ENCODE assay signal across 8 cellular contexts in genomic region chr6:113414511-113414910, GRCh38.
DNase-seq lines count a peak whose midpoint lies in the region; ATAC-seq, FAIRE-seq and TF ChIP-seq lines count a peak whose summit lies in the region.

No MANE protein-coding gene starts in this region.

- no peak for DNase-seq in D721Med (ENCODE audit: insufficient read length, low spot score)
- peak; percentile 44 to 73 for DNase-seq in NCI-H446 (lab: John Stamatoyannopoulos, UW)
- DNase-seq in dedifferentiated amniotic fluid mesenchymal stem cell (ENCODE audit: extremely low spot score): peak; percentile 84
- DNase-seq in mucosa of gallbladder (ENCODE audit: low spot score): peak; percentile 34
- DNase-seq in central memory CD4-positive, alpha-beta T cell: no peak
- no peak for DNase-seq in GF-D8 (lab: John Stamatoyannopoulos, UW)

- no peak for ATAC-seq in HG02870 (IDR thresholded peaks at IDR 0.05; ENCODE audit: unreplicated experiment)
- ATAC-seq in HG02884 (IDR thresholded peaks at IDR 0.05; ENCODE audit: unreplicated experiment): no peak

- TF ChIP-seq CTCF in D721Med (IDR thresholded peaks at IDR 0.05; ENCODE audit: insufficient read depth, missing control alignments): peak; percentile 26

- FAIRE-seq in D721Med (lab: Jason Lieb, UNC): no peak

Comparison
In these comparisons a context has a peak if more than half of its experiments do, and no peak if none do; other contexts are left out.
1. DNase-seq: peak in NCI-H446 (2 of 2), dedifferentiated amniotic fluid mesenchymal stem cell (single experiment) and mucosa of gallbladder (single experiment); none in D721Med (single experiment), central memory CD4-positive, alpha-beta T cell (single experiment) and GF-D8 (single experiment).